Comparison of ENCODE assay signal across 8 cellular contexts in genomic region chr16:3021449-3022207, GRCh38.
DNase-seq lines count a peak whose midpoint lies in the region; TF ChIP-seq lines count a peak whose summit lies in the region.

No MANE protein-coding gene starts in this region.

- H3K9me3 ChIP-seq in OCI-LY1 (ENCODE audit: low read length) = no peaks in the 10 kb centered on the region
- no peaks in the 10 kb centered on the region for H3K9me3 ChIP-seq in muscle layer of colon (ENCODE audit: low read length)

- H3K27ac ChIP-seq in OCI-LY1 (ENCODE audit: low read depth, low read length, poor library complexity, severe bottlenecking) = peak overlapping the region; percentile 55
- peak overlapping the region; percentile 99 for H3K27ac ChIP-seq in epithelial cell of prostate
- H3K27ac ChIP-seq in muscle layer of colon (ENCODE audit: low read depth, low read length) = peak overlapping the region; percentile 92

- H3K4me1 ChIP-seq in OCI-LY1 (ENCODE audit: insufficient read depth, low read length, severe bottlenecking) (peaks cover 44% of the 10 kb centered on the region), muscle layer of colon (ENCODE audit: insufficient read depth, low read length) (peaks cover 24% of the 10 kb centered on the region)

- H3F3A ChIP-seq in OCI-LY1 (ENCODE audit: insufficient read depth, low read length) = no peaks in the 10 kb centered on the region

- H3K4me2 ChIP-seq in OCI-LY1 (ENCODE audit: low read length) = peak overlapping the region; percentile 97

- H4K20me1 ChIP-seq in OCI-LY1 (ENCODE audit: insufficient read depth, low read length) = no peaks in the 10 kb centered on the region

- DNase-seq in AG08396 (ENCODE audit: low spot score) = peak; percentile 88
- peak; percentile 64 for DNase-seq in GOT3 (lab: John Stamatoyannopoulos, UW)
- DNase-seq in activated T-cell treated with anti-CD3 and anti-CD28 coated beads for 24 hours (ENCODE audit: low read depth) = peak; percentile 80
- peak; percentile 86 for DNase-seq in epithelial cell of prostate (ENCODE audit: low read depth, low spot score)
- DNase-seq in stimulated activated CD8-positive, alpha-beta memory T cell treated with anti-CD3 and anti-CD28 coated beads, Interleukin-7, amount 100 ng/mL, for 24 hours (ENCODE audit: low read depth) = peak; percentile 64
- no peak for DNase-seq in superior temporal gyrus (ENCODE audit: extremely low spot score)

- no peak overlapping the region for H2AFZ ChIP-seq in OCI-LY1 (ENCODE audit: low read length)

- H3K79me2 ChIP-seq in OCI-LY1 (ENCODE audit: insufficient read depth, low read length) = no peaks in the 10 kb centered on the region

- H3K4me3 ChIP-seq in OCI-LY1 (ENCODE audit: low read depth, low read length, poor library complexity, severe bottlenecking) = peak overlapping the region; percentile 67
- peak overlapping the region; percentile 68 to 84 for H3K4me3 ChIP-seq in muscle layer of colon (ENCODE audit: low read depth in 1 of 2, low read length in 2 of 2)

- H3K9ac ChIP-seq in OCI-LY1 (ENCODE audit: low read length) (peak overlapping the region; percentile 60; the same call in 1 of the 2 replicates), muscle layer of colon (ENCODE audit: low read length) (peak overlapping the region; percentile 92)

- H3K36me3 ChIP-seq in OCI-LY1 (ENCODE audit: insufficient read depth, low read length) (peaks cover 4% of the 10 kb centered on the region), muscle layer of colon (ENCODE audit: insufficient read depth, low read length) (peaks cover 6% of the 10 kb centered on the region)

- TF ChIP-seq CTCF in OCI-LY1 (IDR thresholded peaks at IDR 0.05; ENCODE audit: low read length) = peak; percentile 58

- H3K27me3 ChIP-seq in OCI-LY1 (ENCODE audit: insufficient read depth, low read length) = peaks cover 4% of the 10 kb centered on the region; the same call in 1 of the 2 replicates
- peaks cover 7 to 22% of the 10 kb centered on the region in 2 donors for H3K27me3 ChIP-seq in muscle layer of colon (ENCODE audit: control insufficient read depth in 1 of 2, insufficient read depth in 2 of 2, low read length in 2 of 2)

- no peaks in the 10 kb centered on the region for H3K9me2 ChIP-seq in OCI-LY1 (ENCODE audit: low read depth, low read length)
